26 cellular contexts compared by ENCODE assay signal in genomic region chr5:79505138-79505537, GRCh38.
"Had no signal": no experiment of that assay in that cellular context is flagged by ENCODE, and none has a peak within 500 bp of the region (broad histone marks: within the 10 kb centered on the region; RNA-seq: fewer than 3 reads in every experiment).

No MANE protein-coding gene starts in this region.

- FAIRE-seq: TTC549 had no signal

- H3K27me3 ChIP-seq: esophagus squamous epithelium, right atrium auricular region, thyroid gland had no signal

- H3K9me3 ChIP-seq: esophagus squamous epithelium, left ventricle myocardium inferior, mucosa of descending colon, right atrium auricular region, stomach, thyroid gland, upper lobe of right lung had no signal

- H3K4me1 ChIP-seq: upper lobe of right lung had no signal

- H3K36me3 ChIP-seq: esophagus squamous epithelium, left ventricle myocardium inferior, right atrium auricular region, stomach, thyroid gland, upper lobe of right lung, WERI-Rb-1 had no signal

- H3K27ac ChIP-seq: esophagus squamous epithelium, left ventricle myocardium inferior, right atrium auricular region, stomach, thyroid gland, upper lobe of right lung, WERI-Rb-1 had no signal

- DNase-seq: activated CD4-positive, alpha-beta T cell treated with anti-CD3 and anti-CD28 coated beads for 48 hours; activated CD4-positive, alpha-beta T cell treated with anti-CD3 and anti-CD28 coated beads, Interleukin-2, amount 50 U/mL, for 48 hours; activated CD8-positive, alpha-beta memory T cell treated with anti-CD3 and anti-CD28 coated beads for 24 hours; activated CD8-positive, alpha-beta memory T cell treated with anti-CD3 and anti-CD28 coated beads, Interleukin-2, amount 50 U/mL, for 4 hours; activated gamma-delta T cell; activated naive CD8-positive, alpha-beta T cell treated with anti-CD3 and anti-CD28 coated beads, Interleukin-2, amount 50 U/mL, for 24 hours; activated T-cell treated with anti-CD3 and anti-CD28 coated beads, Interleukin-2, amount 50 U/mL, for 24 hours; amygdala; central memory CD4-positive, alpha-beta T cell; esophagus squamous epithelium; islet precursor cell; left ventricle myocardium inferior; mucosa of descending colon; stimulated activated CD4-positive, alpha-beta T cell treated with anti-CD3 and anti-CD28 coated beads, Interleukin-15, amount 100 ng/mL, for 24 hours; stimulated activated CD4-positive, alpha-beta T cell treated with anti-CD3 and anti-CD28 coated beads, Interleukin-2, amount 100 ng/mL, for 24 hours; stimulated activated naive B cell treated with anti-CD40 and anti-IgM and Interleukin-4, amounts not matched to agents 10 μg/mL and 1 μg/mL and 100 μg/mL, for 72 hours; stomach; T-helper 9 cell; thyroid gland; upper lobe of right lung; WERI-Rb-1 had no signal

- ATAC-seq: activated CD4-positive, CD25-positive, alpha-beta regulatory T cell treated with anti-CD3 and anti-CD28 coated beads, Interleukin-2, amount 50 U/mL, for 24 hours; activated naive CD8-positive, alpha-beta T cell treated with anti-CD3 and anti-CD28 coated beads, Interleukin-2, amount 50 U/mL, for 24 hours; mucosa of descending colon; natural killer cell treated with Interleukin-12 subunit alpha and Interleukin-12 subunit beta and Interleukin-15 and Interleukin-18, amount 100 ng/mL, for 72 hours; stimulated activated naive B cell treated with anti-CD40 and anti-IgM and Interleukin-4, amounts not matched to agents 10 μg/mL and 1 μg/mL and 100 μg/mL, for 72 hours; upper lobe of right lung had no signal

- H3K4me3 ChIP-seq: esophagus squamous epithelium, left ventricle myocardium inferior, lung, mucosa of descending colon, right atrium auricular region, stomach, thyroid gland, upper lobe of right lung had no signal
